8 cellular contexts compared by ENCODE assay signal in the genomic region with DNA sequence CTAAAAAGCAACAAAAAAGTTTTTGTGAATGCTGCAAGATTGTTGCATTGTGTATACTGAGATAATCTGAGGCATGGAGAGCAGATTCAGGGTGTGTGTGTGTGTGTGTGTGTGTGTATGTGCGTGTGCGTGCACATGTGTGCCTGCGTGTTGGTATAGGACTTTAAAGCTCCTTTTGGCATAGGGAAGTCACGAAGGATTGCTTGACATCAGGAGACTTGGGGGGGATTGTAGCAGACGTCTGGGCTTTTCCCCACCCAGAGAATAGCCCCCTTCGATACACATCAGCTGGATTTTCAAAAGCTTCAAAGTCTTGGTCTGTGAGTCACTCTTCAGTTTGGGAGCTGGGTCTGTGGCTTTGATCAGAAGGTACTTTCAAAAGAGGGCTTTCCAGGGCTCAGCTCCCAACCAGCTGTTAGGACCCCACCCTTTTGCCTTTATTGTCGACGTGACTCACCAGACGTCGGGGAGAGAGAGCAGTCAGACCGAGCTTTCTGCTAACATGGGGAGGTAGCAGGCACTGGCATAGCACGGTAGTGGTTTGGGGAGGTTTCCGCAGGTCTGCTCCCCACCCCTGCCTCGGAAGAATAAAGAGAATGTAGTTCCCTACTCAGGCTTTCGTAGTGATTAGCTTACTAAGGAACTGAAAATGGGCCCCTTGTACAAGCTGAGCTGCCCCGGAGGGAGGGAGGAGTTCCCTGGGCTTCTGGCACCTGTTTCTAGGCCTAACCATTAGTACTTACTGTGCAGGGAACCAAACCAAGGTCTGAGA. TPM values are rescaled to one million over a fixed set of nuclear protein-coding genes. Genes with fewer than 3 reads are reported as not detected.
DNase-seq lines count a peak whose midpoint lies in the region; ATAC-seq and TF ChIP-seq lines count a peak whose summit lies in the region.

No MANE protein-coding gene starts in this region.

- POLR2A ChIA-PET in PC-9 (lab: Charles Lee; ENCODE audit: unreplicated experiment) (interaction anchor here (0.6 to 1.7 kb wide), 5 partner anchors 39 to 163 kb away, joined by 4 to 7 read pairs (median 5); no protein-coding TSS in a partner anchor), HEK293T (lab: Yijun Ruan, JAX) (interaction anchor here (0.7 to 12.2 kb wide), 7 partner anchors 10 to 264 kb away, joined by 3 to 159 read pairs (median 6); no protein-coding TSS in a partner anchor), Caco-2 (lab: Charles Lee) (no interaction called here)

- peak overlapping the region; percentile 90 for H3K27ac Mint-ChIP-seq in activated T-helper 2 cell treated with anti-CD3 and anti-CD28 coated beads, Interferon-gamma antibody, Interleukin-2, Interleukin-4, amounts not matched to agents 10 μg/mL and 5 μg/mL and 100 μg/mL, durations not matched to agents 14 hours and 24 hours and 36 hours
- H3K27ac Mint-ChIP-seq in Caco-2 (ENCODE audit: unreplicated experiment), result no peak overlapping the region

- CTCF ChIA-PET in PC-9 (lab: Charles Lee), result interaction anchor here (0.5 to 1.3 kb wide), 3 partner anchors 39 to 272 kb away, joined by 6 to 13 read pairs (median 11); no protein-coding TSS in a partner anchor
- CTCF ChIA-PET in HEK293T (lab: Yijun Ruan, JAX), result interaction anchor here (0.8 to 1.9 kb wide), 6 partner anchors 8 to 272 kb away, joined by 3 to 5 read pairs (median 4); no protein-coding TSS in a partner anchor
- CTCF ChIA-PET in Caco-2 (lab: Charles Lee), result no interaction called here

- H3K27ac ChIP-seq in PC-9, result peak overlapping the region; percentile 51

- peak; percentile 86 for TF ChIP-seq POLR2A in GM18505 (IDR thresholded peaks at IDR 0.05; ENCODE audit: borderline replicate concordance, extremely low read depth, insufficient read depth, insufficient read length)

- DNase-seq in PC-9 (peak; percentile 70 to 71), globus pallidus (ENCODE audit: low spot score) (peak; percentile 24), HEK293T (ENCODE audit: extremely low spot score) (no peak), Caco-2 (no peak)
- DNase-seq in activated T-helper 2 cell treated with anti-CD3 and anti-CD28 coated beads, Interferon-gamma antibody, Interleukin-2, Interleukin-4, amounts not matched to agents 10 μg/mL and 5 μg/mL and 100 μg/mL, durations not matched to agents 14 hours and 24 hours and 36 hours (ENCODE audit: low spot score), result peak; percentile 69
- DNase-seq in stimulated activated CD4-positive, alpha-beta T cell treated with anti-CD3 and anti-CD28 coated beads, Interleukin-12 subunit alpha, Interleukin-12 subunit beta, amount 100 ng/mL, for 4 hours, result peak; percentile 51

- BruUV-seq in PC-9 (replicated peaks; lab: Mats Ljungman, UMichigan) (no TSS peak), Caco-2 (replicated peaks; lab: Mats Ljungman, UMichigan) (no TSS peak)

- no peaks in the 10 kb centered on the region for H3K9me3 Mint-ChIP-seq in activated T-helper 2 cell treated with anti-CD3 and anti-CD28 coated beads, Interferon-gamma antibody, Interleukin-2, Interleukin-4, amounts not matched to agents 10 μg/mL and 5 μg/mL and 100 μg/mL, durations not matched to agents 14 hours and 24 hours and 36 hours
- H3K9me3 Mint-ChIP-seq in Caco-2 (ENCODE audit: unreplicated experiment), result no peaks in the 10 kb centered on the region

- no peaks in the 10 kb centered on the region for H3K9me3 ChIP-seq in PC-9 (ENCODE audit: insufficient read depth, low read depth)
- H3K9me3 ChIP-seq in Caco-2, result no peaks in the 10 kb centered on the region

- TF ChIP-seq CTCF in PC-9 (conservative IDR thresholded peaks at IDR 0.05) (no peak), Caco-2 (IDR thresholded peaks at IDR 0.05; ENCODE audit: insufficient read depth in 1 of 2, low read depth in 1 of 2, low read length in 1 of 2, severe bottlenecking in 1 of 2, unreplicated experiment in 1 of 2) (no peak)

- H3F3A ChIP-seq in PC-9 (ENCODE audit: insufficient read depth, low read depth), result peaks cover 39% of the 10 kb centered on the region

- H3K27me3 Mint-ChIP-seq in activated T-helper 2 cell treated with anti-CD3 and anti-CD28 coated beads, Interferon-gamma antibody, Interleukin-2, Interleukin-4, amounts not matched to agents 10 μg/mL and 5 μg/mL and 100 μg/mL, durations not matched to agents 14 hours and 24 hours and 36 hours (ENCODE audit: low read depth), result no peaks in the 10 kb centered on the region
- no peaks in the 10 kb centered on the region for H3K27me3 Mint-ChIP-seq in Caco-2 (ENCODE audit: insufficient read depth, unreplicated experiment)

- H3K79me2 ChIP-seq in PC-9 (ENCODE audit: low read depth), result peaks cover 46% of the 10 kb centered on the region

- H3K36me3 Mint-ChIP-seq in activated T-helper 2 cell treated with anti-CD3 and anti-CD28 coated beads, Interferon-gamma antibody, Interleukin-2, Interleukin-4, amounts not matched to agents 10 μg/mL and 5 μg/mL and 100 μg/mL, durations not matched to agents 14 hours and 24 hours and 36 hours (ENCODE audit: low read depth), result peaks cover 73% of the 10 kb centered on the region
- peaks cover 15% of the 10 kb centered on the region for H3K36me3 Mint-ChIP-seq in Caco-2 (ENCODE audit: insufficient read depth, unreplicated experiment)

- peak overlapping the region; percentile 99 for H3K4me3 Mint-ChIP-seq in activated T-helper 2 cell treated with anti-CD3 and anti-CD28 coated beads, Interferon-gamma antibody, Interleukin-2, Interleukin-4, amounts not matched to agents 10 μg/mL and 5 μg/mL and 100 μg/mL, durations not matched to agents 14 hours and 24 hours and 36 hours (ENCODE audit: low read depth)
- no peak overlapping the region for H3K4me3 Mint-ChIP-seq in Caco-2 (ENCODE audit: unreplicated experiment)

- peaks cover 39% of the 10 kb centered on the region for H3K4me1 Mint-ChIP-seq in activated T-helper 2 cell treated with anti-CD3 and anti-CD28 coated beads, Interferon-gamma antibody, Interleukin-2, Interleukin-4, amounts not matched to agents 10 μg/mL and 5 μg/mL and 100 μg/mL, durations not matched to agents 14 hours and 24 hours and 36 hours (ENCODE audit: low read depth)
- peaks cover 45% of the 10 kb centered on the region for H3K4me1 Mint-ChIP-seq in Caco-2 (ENCODE audit: low read depth, unreplicated experiment)

- no peaks in the 10 kb centered on the region for H3K9me2 ChIP-seq in PC-9 (ENCODE audit: insufficient read depth)

- H3K4me2 ChIP-seq in PC-9, result peak overlapping the region; percentile 91

- H3K27me3 ChIP-seq in PC-9 (ENCODE audit: insufficient read depth, low read depth), result no peaks in the 10 kb centered on the region
- no peaks in the 10 kb centered on the region for H3K27me3 ChIP-seq in Caco-2 (replicated peaks; ENCODE audit: control insufficient read depth, insufficient read depth, low read length)

- H3K4me1 ChIP-seq in PC-9 (replicated peaks; ENCODE audit: insufficient read depth) (peaks cover 48% of the 10 kb centered on the region), Caco-2 (peaks cover 31% of the 10 kb centered on the region)

- H3K36me3 ChIP-seq in PC-9 (ENCODE audit: low read depth) (0 out of 2 replicates have a peak, but pooled peaks cover 13% of the 10 kb centered on the region), Caco-2 (ENCODE audit: control insufficient read depth, insufficient read depth, low read length) (peaks cover 2% of the 10 kb centered on the region)

- H3K4me3 ChIP-seq in PC-9 (peak overlapping the region; percentile 42; the same call in 1 of the 2 replicates), Caco-2 (ENCODE audit: low read depth, low read length) (no peak overlapping the region)

- H4K20me1 ChIP-seq in PC-9 (ENCODE audit: insufficient read depth), result 0 out of 2 replicates have a peak, but pooled peaks cover 3% of the 10 kb centered on the region

- intact Hi-C loops in PC-9 (cut with micrococcal nuclease; ENCODE audit: unreplicated experiment) (no loop called here), Caco-2 (cut with micrococcal nuclease; ENCODE audit: unreplicated experiment) (no loop called here)
- intact Hi-C loops in activated T-helper 2 cell treated with anti-CD3 and anti-CD28 coated beads, Interferon-gamma antibody, Interleukin-2, Interleukin-4, amounts not matched to agents 10 μg/mL and 5 μg/mL and 100 μg/mL, durations not matched to agents 14 hours and 24 hours and 36 hours (cut with micrococcal nuclease), result loop anchor here (1.0 kb wide), 1 partner anchor 10 kb away; no protein-coding TSS in a partner anchor

- ATAC-seq in GM18505 (IDR thresholded peaks at IDR 0.05; ENCODE audit: unreplicated experiment), result peak; percentile 54
- peak; percentile 47 for ATAC-seq in HG02840 (IDR thresholded peaks at IDR 0.05; ENCODE audit: low FRiP score, unreplicated experiment)

- no peak overlapping the region for H2AFZ ChIP-seq in PC-9

TF ChIP-seq in HEK293T, 16 proteins besides CTCF, POLR2A, EP300 and RAD21:
- TF ChIP-seq BHLHE40 (IDR thresholded peaks at IDR 0.05; ENCODE audit: borderline replicate concordance) (no peak), HDGF (IDR thresholded peaks at IDR 0.05; ENCODE audit: borderline replicate concordance) (no peak), ARNT (IDR thresholded peaks at IDR 0.05) (no peak), SP1 (IDR thresholded peaks at IDR 0.05) (no peak), SUZ12 (IDR thresholded peaks at IDR 0.05) (no peak), FOXA1 (IDR thresholded peaks at IDR 0.05) (no peak), FOXM1 (IDR thresholded peaks at IDR 0.05; ENCODE audit: borderline replicate concordance) (no peak), L3MBTL2 (conservative IDR thresholded peaks at IDR 0.05) (no peak), ELF4 (IDR thresholded peaks at IDR 0.05) (no peak), PKNOX1 (IDR thresholded peaks at IDR 0.05) (no peak), NFRKB (IDR thresholded peaks at IDR 0.05) (no peak)

RNA-seq across cellular contexts. Expression of gene BHLHE40, which starts 4.7 kb away (rescaled TPM):
- total RNA-seq in PC-9 (2021) (45.5 and 51.2 TPM in 2 replicates), Caco-2 (2022) (8.5 and 8.7 TPM in 2 replicates)
- 421 and 425 TPM in 2 replicates for total RNA-seq in activated T-helper 2 cell treated with anti-CD3 and anti-CD28 coated beads, Interferon-gamma antibody, Interleukin-2, Interleukin-4, amounts not matched to agents 10 μg/mL and 5 μg/mL and 100 μg/mL, durations not matched to agents 14 hours and 24 hours and 36 hours

Comparison
In these comparisons a context has a peak if more than half of its experiments do, and no peak if none do; other contexts are left out.
1. DNase-seq: peak in PC-9 (2 of 2), activated T-helper 2 cell treated with anti-CD3 and anti-CD28 coated beads, Interferon-gamma antibody, Interleukin-2, Interleukin-4, amounts not matched to agents 10 μg/mL and 5 μg/mL and 100 μg/mL, durations not matched to agents 14 hours and 24 hours and 36 hours (single experiment), globus pallidus (single experiment) and stimulated activated CD4-positive, alpha-beta T cell treated with anti-CD3 and anti-CD28 coated beads, Interleukin-12 subunit alpha, Interleukin-12 subunit beta, amount 100 ng/mL, for 4 hours (single experiment); none in HEK293T (single experiment) and Caco-2 (0 of 2).